ENCODE assay signal across 26 cellular contexts in the genomic region with DNA sequence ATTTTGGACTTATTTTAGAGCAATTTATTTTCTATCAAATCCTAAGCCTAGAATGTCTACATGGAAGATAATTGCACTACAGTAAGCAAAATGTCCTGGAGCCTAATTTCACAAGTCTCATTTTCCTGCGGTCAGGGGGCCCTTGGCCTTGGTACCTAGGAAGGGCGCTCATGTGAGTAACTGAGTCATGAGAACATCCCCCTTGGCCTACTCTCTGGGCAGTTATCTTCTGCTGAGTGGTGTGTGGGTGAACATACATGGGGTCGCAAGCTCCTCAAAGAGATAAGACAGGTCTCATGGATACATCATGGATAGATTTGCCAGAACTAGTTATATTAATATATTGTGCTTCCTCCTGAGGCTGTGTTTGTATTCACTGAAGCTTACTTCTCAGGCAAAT.
DNase-seq lines count a peak whose midpoint lies in the region; ATAC-seq, FAIRE-seq and TF ChIP-seq lines count a peak whose summit lies in the region.
"Had no signal": no experiment of that assay in that cellular context is flagged by ENCODE, and none has a peak within 500 bp of the region (broad histone marks: within the 10 kb centered on the region; RNA-seq: fewer than 3 reads in every experiment).

No MANE protein-coding gene starts in this region.

- H3K4me3 ChIP-seq in ACC112 (ENCODE audit: low read depth, low read length): no peak overlapping the region
- no peak overlapping the region for H3K4me3 ChIP-seq in colonic mucosa
- H3K4me3 ChIP-seq: HAP-1, left ventricle myocardium inferior, ovary, upper lobe of right lung had no signal

- H3K9me3 Mint-ChIP-seq in osteocyte (ENCODE audit: unreplicated experiment): no peaks in the 10 kb centered on the region
- H3K9me3 Mint-ChIP-seq: activated T-helper 17 cell treated with anti-CD3 and anti-CD28 coated beads, Interleukin-2, amount 50 U/mL, for 72 hours; stimulated activated naive CD8-positive, alpha-beta T cell treated with anti-CD3 and anti-CD28 coated beads, Interleukin-15, amount 100 ng/mL, for 72 hours had no signal

- H3K27ac ChIP-seq in ACC112 (ENCODE audit: low read depth, low read length) (peak overlapping the region; percentile 85), colonic mucosa (peak overlapping the region; percentile 72)
- H3K27ac ChIP-seq: HL-60, left ventricle myocardium inferior, ovary, upper lobe of right lung had no signal

- no peaks in the 10 kb centered on the region for H3K9me3 ChIP-seq in colonic mucosa
- H3K9me3 ChIP-seq: HAP-1, left ventricle myocardium inferior, ovary, upper lobe of right lung had no signal

- H3K4me1 ChIP-seq in ACC112 (ENCODE audit: control insufficient read depth, insufficient read depth, low read length, unreplicated experiment): peaks cover 18% of the 10 kb centered on the region
- no peaks in the 10 kb centered on the region for H3K4me1 ChIP-seq in colonic mucosa

- H3K36me3 Mint-ChIP-seq in osteocyte (ENCODE audit: unreplicated experiment): no peaks in the 10 kb centered on the region
- H3K36me3 Mint-ChIP-seq: activated CD8-positive, alpha-beta memory T cell treated with anti-CD3 and anti-CD28 coated beads, Interleukin-2, amount 10 ng/mL, durations not matched to agents 7 days and 5 days had no signal

- H3K27ac Mint-ChIP-seq in osteocyte (ENCODE audit: unreplicated experiment): peak overlapping the region; percentile 70
- H3K27ac Mint-ChIP-seq: activated CD8-positive, alpha-beta memory T cell treated with anti-CD3 and anti-CD28 coated beads, Interleukin-2, amount 10 ng/mL, durations not matched to agents 7 days and 5 days; activated T-helper 17 cell treated with anti-CD3 and anti-CD28 coated beads, Interleukin-2, amount 50 U/mL, for 72 hours; stimulated activated naive CD8-positive, alpha-beta T cell treated with anti-CD3 and anti-CD28 coated beads, Interleukin-15, amount 100 ng/mL, for 72 hours had no signal

- H3K36me3 ChIP-seq in ACC112 (ENCODE audit: insufficient read depth, low read length) (no peaks in the 10 kb centered on the region), colonic mucosa (no peaks in the 10 kb centered on the region)
- H3K36me3 ChIP-seq: HAP-1, left ventricle myocardium inferior, ovary, upper lobe of right lung had no signal

- H3K27me3 ChIP-seq in ACC112 (ENCODE audit: insufficient read depth, low read length) (no peaks in the 10 kb centered on the region), colonic mucosa (no peaks in the 10 kb centered on the region)
- H3K27me3 ChIP-seq: ovary, upper lobe of right lung had no signal

- H3K4me1 Mint-ChIP-seq in osteocyte (ENCODE audit: unreplicated experiment): peaks cover 43% of the 10 kb centered on the region
- H3K4me1 Mint-ChIP-seq: activated CD8-positive, alpha-beta memory T cell treated with anti-CD3 and anti-CD28 coated beads, Interleukin-2, amount 10 ng/mL, durations not matched to agents 7 days and 5 days; activated T-helper 17 cell treated with anti-CD3 and anti-CD28 coated beads, Interleukin-2, amount 50 U/mL, for 72 hours had no signal

- peak overlapping the region in 1 of 2 donors; percentile 40 for H3K9ac ChIP-seq in colonic mucosa (ENCODE audit: low read depth in 2 of 2, low read length in 2 of 2)

- no peaks in the 10 kb centered on the region for H3K27me3 Mint-ChIP-seq in osteocyte (ENCODE audit: unreplicated experiment)
- H3K27me3 Mint-ChIP-seq: activated T-helper 17 cell treated with anti-CD3 and anti-CD28 coated beads, Interleukin-2, amount 50 U/mL, for 72 hours had no signal

- no peak overlapping the region for H3K4me3 Mint-ChIP-seq in osteocyte (ENCODE audit: unreplicated experiment)
- H3K4me3 Mint-ChIP-seq: activated CD8-positive, alpha-beta memory T cell treated with anti-CD3 and anti-CD28 coated beads, Interleukin-2, amount 10 ng/mL, durations not matched to agents 7 days and 5 days; activated T-helper 17 cell treated with anti-CD3 and anti-CD28 coated beads, Interleukin-2, amount 50 U/mL, for 72 hours; stimulated activated naive CD8-positive, alpha-beta T cell treated with anti-CD3 and anti-CD28 coated beads, Interleukin-15, amount 100 ng/mL, for 72 hours had no signal

- no peak for TF ChIP-seq CTCF in colonic mucosa (IDR thresholded peaks at IDR 0.05)
- no peak for TF ChIP-seq CTCF in osteocyte (IDR thresholded peaks at IDR 0.05)

- DNase-seq in RCC 7860 (ENCODE audit: low spot score): peak; percentile 65
- no peak for DNase-seq in colonic mucosa
- DNase-seq in osteocyte (ENCODE audit: extremely low spot score, unreplicated experiment): no peak
- DNase-seq in A172 (ENCODE audit: low spot score): no peak
- no peak for DNase-seq in ureter (ENCODE audit: low spot score)
- no peak for DNase-seq in NCI-H1092 (lab: John Stamatoyannopoulos, UW)
- DNase-seq: activated CD4-positive, alpha-beta T cell treated with anti-CD3 and anti-CD28 coated beads for 48 hours; activated CD8-positive, alpha-beta memory T cell treated with anti-CD3 and anti-CD28 coated beads, Interleukin-2, amount 10 ng/mL, durations not matched to agents 7 days and 5 days; C1 segment of cervical spinal cord; caudate nucleus; GDM1; glutamatergic neuron; left ventricle myocardium inferior; NCI-H2081; NCI-H510A treated with DMSO at 0.1 percent for 48 hours; ovary; Right ventricle myocardium superior; stimulated activated CD4-positive, alpha-beta T cell treated with anti-CD3 and anti-CD28 coated beads, Interleukin-2, amount 100 ng/mL, for 24 hours; stimulated activated naive CD8-positive, alpha-beta T cell treated with anti-CD3 and anti-CD28 coated beads, Interleukin-15, amount 100 ng/mL, for 72 hours; upper lobe of right lung had no signal

- intact Hi-C loops in colonic mucosa (cut with DNase I): no loop called here

- H2AFZ ChIP-seq in ACC112 (ENCODE audit: low read length, unreplicated experiment): no peak overlapping the region

- FAIRE-seq in RCC 7860 (lab: Jason Lieb, UNC): no peak
- FAIRE-seq: TTC549 had no signal

- ATAC-seq in GM21381 (IDR thresholded peaks at IDR 0.05; ENCODE audit: unreplicated experiment): no peak
- ATAC-seq: activated CD8-positive, alpha-beta memory T cell treated with anti-CD3 and anti-CD28 coated beads, Interleukin-2, amount 10 ng/mL, durations not matched to agents 7 days and 5 days; activated T-helper 17 cell treated with anti-CD3 and anti-CD28 coated beads, Interleukin-2, amount 50 U/mL, for 72 hours; stimulated activated naive CD8-positive, alpha-beta T cell treated with anti-CD3 and anti-CD28 coated beads, Interleukin-15, amount 100 ng/mL, for 72 hours; upper lobe of right lung had no signal

- no peaks in the 10 kb centered on the region for H3K79me2 ChIP-seq in ACC112 (ENCODE audit: control insufficient read depth, insufficient read depth, low read length, unreplicated experiment)
